15 cellular contexts compared by ENCODE assay signal in genomic region chr6:39388526-39389371, GRCh38.
DNase-seq lines count a peak whose midpoint lies in the region; ATAC-seq, FAIRE-seq and TF ChIP-seq lines count a peak whose summit lies in the region.
"Had no signal": no experiment of that assay in that cellular context is flagged by ENCODE, and none has a peak within 500 bp of the region (broad histone marks: within the 10 kb centered on the region; RNA-seq: fewer than 3 reads in every experiment).

No MANE protein-coding gene starts in this region.

- CTCF ChIA-PET in GM12878 (lab: Yijun Ruan, JAX), result interaction anchor here (0.7 to 3.5 kb wide), 10 partner anchors 9 to 479 kb away, joined by 3 to 15 read pairs (median 4); no protein-coding TSS in a partner anchor

- no peak overlapping the region for H3K4me2 ChIP-seq in GM12878 (ENCODE audit: control insufficient read depth, insufficient read depth)

- SMC1A ChIA-PET in GM12878 (lab: Charles Lee; ENCODE audit: uncharacterized antibody, unreplicated experiment), result interaction anchor here (0.7 to 2.2 kb wide), 13 partner anchors 9 to 477 kb away, joined by 3 to 12 read pairs (median 4); no protein-coding TSS in a partner anchor

- BruUV-seq in GM12878 (replicated peaks; lab: Mats Ljungman, UMichigan), result no TSS peak

- H3K36me3 ChIP-seq in GM12878 (ENCODE audit: control insufficient read depth in 2 of 2, insufficient read depth in 2 of 2, low read length in 1 of 2), result no peaks in the 10 kb centered on the region

- no peak for TF ChIP-seq CTCF in GM12878 (IDR thresholded peaks at IDR 0.05 in 2 of 3, conservative IDR thresholded peaks at IDR 0.05 in 1 of 3; ENCODE audit: control insufficient read depth in 2 of 3, extremely low read depth in 1 of 3, insufficient read depth in 1 of 3, low read depth in 3 of 3, low read length in 3 of 3)

- intact Hi-C loops in GM12878 (cut with micrococcal nuclease; ENCODE audit: unreplicated experiment), result no loop called here

- DNase-seq in COLO829 (ENCODE audit: low spot score) (peak; percentile 27), GM12878 (ENCODE audit: low read depth, low spot score) (no peak), GM19240 (ENCODE audit: insufficient read length, low spot score) (no peak), NCI-H2029 (lab: John Stamatoyannopoulos, UW) (no peak)
- DNase-seq: activated CD4-positive, alpha-beta T cell treated with anti-CD3 and anti-CD28 coated beads, Interleukin-2, amount 10 ng/mL, durations not matched to agents 7 days and 5 days; activated T-cell treated with anti-CD3 and anti-CD28 coated beads, Interleukin-2, amount 50 U/mL, for 48 hours; Calu3; SHP77; stimulated activated CD4-positive, alpha-beta T cell treated with anti-CD3 and anti-CD28 coated beads, Interleukin-12 subunit alpha, Interleukin-12 subunit beta, amount 100 ng/mL, for 4 hours had no signal

- no peak for FAIRE-seq in GM12878 (lab: Jason Lieb, UNC)

- no peak for TF ChIP-seq POLR2A in GM12878 (IDR thresholded peaks at IDR 0.05; ENCODE audit: low read depth, low read length)

- H3K27me3 ChIP-seq in GM12878 (replicated peaks in 1 of 2; ENCODE audit: control insufficient read depth in 2 of 2, insufficient read depth in 2 of 2, low read length in 1 of 2), result peaks cover 0 to 3% of the 10 kb centered on the region in 2 experiments; a peak in 1 of 4 replicates

- no peak overlapping the region for H3K9ac ChIP-seq in GM12878 (ENCODE audit: control insufficient read depth, insufficient read depth, low read length)
- H3K9ac ChIP-seq: GM23248 had no signal

- TF ChIP-seq EP300 in GM12878 (IDR thresholded peaks at IDR 0.05; ENCODE audit: borderline replicate concordance in 1 of 2, control insufficient read depth in 1 of 2, low read depth in 2 of 2, low read length in 2 of 2), result peak; percentile 11 to 51; a peak in 3 of 4 replicates

- no peaks in the 10 kb centered on the region for H4K20me1 ChIP-seq in GM12878 (ENCODE audit: control insufficient read depth, insufficient read depth)

- H3K9me3 ChIP-seq in GM12878 (replicated peaks; ENCODE audit: control insufficient read depth, insufficient read depth, low read length), result no peaks in the 10 kb centered on the region

- peak; percentile 53 for ATAC-seq in GM19035 (IDR thresholded peaks at IDR 0.05; ENCODE audit: unreplicated experiment)
- peak; percentile 64 for ATAC-seq in HG03159 (IDR thresholded peaks at IDR 0.05; ENCODE audit: unreplicated experiment)
- peak; percentile 91 for ATAC-seq in GM12878
- ATAC-seq in GM19328 (IDR thresholded peaks at IDR 0.05; ENCODE audit: unreplicated experiment), result no peak
- no peak for ATAC-seq in HG02610 (IDR thresholded peaks at IDR 0.05; ENCODE audit: unreplicated experiment)

- in situ Hi-C loops in GM12878 (cut with MboI), result no loop called here

- H3K27ac ChIP-seq in GM12878 (ENCODE audit: control insufficient read depth, insufficient read depth), result no peak overlapping the region
- H3K27ac ChIP-seq: coronary artery, GM23248 had no signal

- RAD21 ChIA-PET in GM12878 (lab: Charles Lee; ENCODE audit: unreplicated experiment), result interaction anchor here (0.7 to 1.0 kb wide), 3 partner anchors 10 to 220 kb away, joined by 3 read pairs; no protein-coding TSS in a partner anchor

- POLR2A ChIA-PET in GM12878 (lab: Charles Lee), result interaction anchor here (1.2 kb wide), 1 partner anchor 141 kb away, joined by 3 read pairs; no protein-coding TSS in a partner anchor

- H2AFZ ChIP-seq in GM12878 (ENCODE audit: control insufficient read depth, low read depth, low read length), result no peak overlapping the region
- H2AFZ ChIP-seq: GM23248 had no signal

- H3K4me3 ChIP-seq in GM12878, result no peak overlapping the region
- H3K4me3 ChIP-seq: coronary artery, GM23248 had no signal

- no peaks in the 10 kb centered on the region for H3K79me2 ChIP-seq in GM12878 (ENCODE audit: control insufficient read depth, insufficient read depth, low read length)

- 17% methylated on average over 11 of the region's 11 CpGs for WGBS in GM12878 (ENCODE audit: insufficient coverage, insufficient replicate concordance, low lambda C conversion rate, missing lambda C conversion rate)

- no peaks in the 10 kb centered on the region; the same call in 1 of the 2 replicates for H3K4me1 ChIP-seq in GM12878 (ENCODE audit: control insufficient read depth, insufficient read depth, low read length)

- no peak for TF ChIP-seq RAD21 in GM12878 (IDR thresholded peaks at IDR 0.05; ENCODE audit: insufficient read depth, low read depth, low read length)

TF ChIP-seq in GM12878, 131 proteins besides CTCF, POLR2A, EP300 and RAD21 (continues in another document):
- TF ChIP-seq DPF2 (IDR thresholded peaks at IDR 0.05) (peak; percentile 51; the same call in 1 of the 2 replicates), ZNF687 (IDR thresholded peaks at IDR 0.05) (peak; percentile 90), IRF4 (IDR thresholded peaks at IDR 0.05; ENCODE audit: low read depth, low read length) (0 out of 2 replicates have a peak, but pooled peaks have one; percentile 20), ATF7 (IDR thresholded peaks at IDR 0.05; ENCODE audit: low read depth) (peak; percentile 22; the same call in 1 of the 2 replicates), IKZF1 (conservative IDR thresholded peaks at IDR 0.05) (peak; percentile 66), STAT3 (IDR thresholded peaks at IDR 0.05; ENCODE audit: low read depth, low read length) (no peak), NRF1 (conservative IDR thresholded peaks at IDR 0.05; ENCODE audit: low read depth, low read length) (no peak), IKZF2 (IDR thresholded peaks at IDR 0.05) (peak; percentile 79 to 86; a peak in 3 of 4 replicates), ZZZ3 (IDR thresholded peaks at IDR 0.05; ENCODE audit: control insufficient read depth, insufficient read length, low read depth) (no peak), RAD51 (IDR thresholded peaks at IDR 0.05) (no peak), MTA2 (IDR thresholded peaks at IDR 0.05; ENCODE audit: low read depth) (peak; percentile 50; the same call in 1 of the 2 replicates), SPI1 (IDR thresholded peaks at IDR 0.05; ENCODE audit: borderline replicate concordance, insufficient read depth, low read depth, low read length) (peak; percentile 68), RBBP5 (conservative IDR thresholded peaks at IDR 0.05) (no peak), NR2F1 (conservative IDR thresholded peaks at IDR 0.05) (peak; percentile 42), SUZ12 (IDR thresholded peaks at IDR 0.05; ENCODE audit: unreplicated experiment) (no peak), ZBED1 (IDR thresholded peaks at IDR 0.05; ENCODE audit: borderline replicate concordance) (no peak)
- TF ChIP-seq, protein P1, sequence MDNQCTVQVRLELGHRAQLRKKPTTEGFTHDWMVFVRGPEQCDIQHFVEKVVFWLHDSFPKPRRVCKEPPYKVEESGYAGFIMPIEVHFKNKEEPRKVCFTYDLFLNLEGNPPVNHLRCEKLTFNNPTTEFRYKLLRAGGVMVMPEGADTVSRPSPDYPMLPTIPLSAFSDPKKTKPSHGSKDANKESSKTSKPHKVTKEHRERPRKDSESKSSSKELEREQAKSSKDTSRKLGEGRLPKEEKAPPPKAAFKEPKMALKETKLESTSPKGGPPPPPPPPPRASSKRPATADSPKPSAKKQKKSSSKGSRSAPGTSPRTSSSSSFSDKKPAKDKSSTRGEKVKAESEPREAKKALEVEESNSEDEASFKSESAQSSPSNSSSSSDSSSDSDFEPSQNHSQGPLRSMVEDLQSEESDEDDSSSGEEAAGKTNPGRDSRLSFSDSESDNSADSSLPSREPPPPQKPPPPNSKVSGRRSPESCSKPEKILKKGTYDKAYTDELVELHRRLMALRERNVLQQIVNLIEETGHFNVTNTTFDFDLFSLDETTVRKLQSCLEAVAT (IDR thresholded peaks at IDR 0.05), result 0 out of 2 replicates have a peak, but pooled peaks have one; percentile 59
- TF ChIP-seq, protein P2, sequence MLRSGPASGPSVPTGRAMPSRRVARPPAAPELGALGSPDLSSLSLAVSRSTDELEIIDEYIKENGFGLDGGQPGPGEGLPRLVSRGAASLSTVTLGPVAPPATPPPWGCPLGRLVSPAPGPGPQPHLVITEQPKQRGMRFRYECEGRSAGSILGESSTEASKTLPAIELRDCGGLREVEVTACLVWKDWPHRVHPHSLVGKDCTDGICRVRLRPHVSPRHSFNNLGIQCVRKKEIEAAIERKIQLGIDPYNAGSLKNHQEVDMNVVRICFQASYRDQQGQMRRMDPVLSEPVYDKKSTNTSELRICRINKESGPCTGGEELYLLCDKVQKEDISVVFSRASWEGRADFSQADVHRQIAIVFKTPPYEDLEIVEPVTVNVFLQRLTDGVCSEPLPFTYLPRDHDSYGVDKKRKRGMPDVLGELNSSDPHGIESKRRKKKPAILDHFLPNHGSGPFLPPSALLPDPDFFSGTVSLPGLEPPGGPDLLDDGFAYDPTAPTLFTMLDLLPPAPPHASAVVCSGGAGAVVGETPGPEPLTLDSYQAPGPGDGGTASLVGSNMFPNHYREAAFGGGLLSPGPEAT (IDR thresholded peaks at IDR 0.05; ENCODE audit: low read depth), result peak; percentile 52; the same call in 1 of the 2 replicates

Comparison
In these comparisons a context has a peak if more than half of its experiments do, and no peak if none do; other contexts are left out.
1. ATAC-seq: peak in GM19035 (single experiment), HG03159 (single experiment) and GM12878 (single experiment); none in GM19328 (single experiment) and HG02610 (single experiment).